25 cellular contexts compared by ENCODE assay signal in the genomic region with DNA sequence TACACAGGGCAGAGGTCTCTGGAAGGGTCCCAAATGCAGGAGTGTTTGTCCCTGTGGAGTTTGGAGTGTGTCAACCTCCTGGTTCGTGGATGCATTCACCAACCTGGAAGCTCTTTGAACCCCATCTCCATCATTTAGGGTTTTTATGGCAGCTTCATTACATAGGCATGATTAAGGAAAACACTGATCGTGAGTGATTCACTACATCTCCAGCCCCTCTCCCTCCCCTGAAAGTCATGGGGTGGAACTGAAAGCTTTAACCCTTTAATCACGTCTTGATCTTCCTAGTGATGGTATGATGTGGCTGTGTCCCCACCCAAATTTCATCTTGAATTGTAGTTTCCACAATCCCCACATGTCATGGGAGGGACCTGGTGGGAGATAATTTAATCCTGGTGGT. TPM values are rescaled to one million over a fixed set of nuclear protein-coding genes. Genes with fewer than 3 reads are reported as not detected.
A peak's percentile ranks its signal among the peaks of the same experiment; 100 is the strongest.
DNase-seq lines count a peak whose midpoint lies in the region; ATAC-seq and TF ChIP-seq lines count a peak whose summit lies in the region.
"Had no signal": no experiment of that assay in that cellular context is flagged by ENCODE, and none has a peak within 500 bp of the region (broad histone marks: within the 10 kb centered on the region; RNA-seq: fewer than 3 reads in every experiment).

No MANE protein-coding gene starts in this region.

- TF ChIP-seq CTCF in gastroesophageal sphincter (IDR thresholded peaks at IDR 0.05) (no peak), psoas muscle (IDR thresholded peaks at IDR 0.05) (no peak), upper lobe of left lung (IDR thresholded peaks at IDR 0.05) (no peak), BE2C (IDR thresholded peaks at IDR 0.05; ENCODE audit: low read depth, low read length) (no peak)

- ATAC-seq in gastroesophageal sphincter (no peak), psoas muscle (no peak), upper lobe of left lung (ENCODE audit: low FRiP score in 2 of 2) (no peak), HG03520 (IDR thresholded peaks at IDR 0.05; ENCODE audit: unreplicated experiment) (no peak)
- ATAC-seq: stimulated activated naive CD8-positive, alpha-beta T cell treated with anti-CD3 and anti-CD28 coated beads, Interleukin-15, amount 100 ng/mL, for 72 hours had no signal

- intact Hi-C loops in psoas muscle (cut with DNase I): no loop called here

- H3K27me3 ChIP-seq in gastroesophageal sphincter (no peaks in the 10 kb centered on the region), psoas muscle (ENCODE audit: insufficient read depth in 3 of 3, low read length in 2 of 3) (no peaks in the 10 kb centered on the region), upper lobe of left lung (no peaks in the 10 kb centered on the region), BE2C (no peaks in the 10 kb centered on the region)
- H3K27me3 ChIP-seq: cardiac muscle cell had no signal

- WGBS in gastroesophageal sphincter (ENCODE audit: low coverage in 1 of 2), 2 donors: 31% methylated on average over 3 of the region's 3 CpGs; no CpG with 5 or more reads in 1 of the 2 donors
- WGBS in psoas muscle, 3 donors: 48 to 57% (median 52%) methylated on average over 3 of the region's 3 CpGs
- 62 to 75% methylated on average over 3 of the region's 3 CpGs for WGBS in upper lobe of left lung, 2 donors

- TF ChIP-seq POLR2A in gastroesophageal sphincter (IDR thresholded peaks at IDR 0.05) (no peak), upper lobe of left lung (IDR thresholded peaks at IDR 0.05) (no peak)

- H3K9me3 ChIP-seq in gastroesophageal sphincter: no peaks in the 10 kb centered on the region
- H3K9me3 ChIP-seq in psoas muscle: no peaks in the 10 kb centered on the region
- H3K9me3 ChIP-seq in upper lobe of left lung: no peaks in the 10 kb centered on the region
- H3K9me3 ChIP-seq in BE2C: no peaks in the 10 kb centered on the region
- H3K9me3 ChIP-seq: SK-N-SH had no signal

- H3K4me1 ChIP-seq in gastroesophageal sphincter (peaks cover 0 to 37% (median 11%) of the 10 kb centered on the region in 3 donors), psoas muscle (peaks cover 27% of the 10 kb centered on the region), upper lobe of left lung (peaks cover 6 to 16% (median 13%) of the 10 kb centered on the region in 4 donors), BE2C (no peaks in the 10 kb centered on the region)

- H3K4me3 ChIP-seq in gastroesophageal sphincter (no peak overlapping the region), psoas muscle (no peak overlapping the region), upper lobe of left lung (no peak overlapping the region), BE2C (ENCODE audit: low read depth, low read length) (no peak overlapping the region)
- H3K4me3 ChIP-seq: cardiac muscle cell had no signal

- H3K27ac ChIP-seq in gastroesophageal sphincter: peak overlapping the region in 3 of 4 donors; percentile 65 to 76 (median 74)
- H3K27ac ChIP-seq in psoas muscle: peak overlapping the region; percentile 71
- H3K27ac ChIP-seq in upper lobe of left lung: peak overlapping the region in 3 of 4 donors; percentile 6 to 79 (median 65)
- H3K27ac ChIP-seq: 22Rv1, cardiac muscle cell had no signal

- H3K36me3 ChIP-seq in gastroesophageal sphincter (no peaks in the 10 kb centered on the region), psoas muscle (ENCODE audit: insufficient read depth in 1 of 2, low read depth in 1 of 2) (no peaks in the 10 kb centered on the region), upper lobe of left lung (no peaks in the 10 kb centered on the region), BE2C (no peaks in the 10 kb centered on the region)
- H3K36me3 ChIP-seq: cardiac muscle cell had no signal

- DNase-seq in activated effector memory CD4-positive, alpha-beta T cell treated with anti-CD3 and anti-CD28 coated beads, Interleukin-2, amount 50 U/mL, for 16 hours: peak; percentile 17
- no peak for DNase-seq in activated effector memory CD4-positive, alpha-beta T cell treated with Interleukin-2 at 50 U/mL for 16 hours
- DNase-seq in psoas muscle: no peak
- no peak for DNase-seq in upper lobe of left lung
- DNase-seq in BE2C: no peak
- DNase-seq in HUDEP-2 (lab: John Stamatoyannopoulos, UW; ENCODE audit: unreplicated experiment in 76 of 76): no peak
- DNase-seq: activated B cell treated with CpG ODN at 0.5 μM for 24 hours; activated CD4-positive, alpha-beta T cell treated with anti-CD3 and anti-CD28 coated beads, Interleukin-2, amount 50 U/mL, for 48 hours; CD8-positive, alpha-beta memory T cell; GDM1; H9; KG1; NCI-H2171 treated with DMSO at 0.1 percent for 48 hours; NCI-H524 treated with DMSO at 0.1 percent for 48 hours; nucleus accumbens; retina; RPMI8226; SK-N-SH; stimulated activated CD4-positive, alpha-beta T cell treated with anti-CD3 and anti-CD28 coated beads, Interleukin-4, amount 100 ng/mL, for 4 hours; stimulated activated naive CD8-positive, alpha-beta T cell treated with anti-CD3 and anti-CD28 coated beads, Interleukin-15, amount 100 ng/mL, for 72 hours; T-helper 9 cell had no signal

- TF ChIP-seq EP300 in gastroesophageal sphincter (IDR thresholded peaks at IDR 0.05) (no peak), upper lobe of left lung (IDR thresholded peaks at IDR 0.05) (no peak)

RNA-seq across cellular contexts. Expression of a gene that starts 19.8 kb away (rescaled TPM):
- total RNA-seq in gastroesophageal sphincter (10 to 100 TPM; 10.5 to 28.3 (median 16.8) TPM), psoas muscle (10 to 100 TPM; 11.0 to 20.1 (median 12.5) TPM), upper lobe of left lung (10 to 100 TPM; 11.9 to 44.0 (median 19.7) TPM)
- 10 to 100 TPM in 1 of 3 donors, 1 to 10 TPM in 2; 4.8 to 19.0 (median 4.9) TPM for polyA plus RNA-seq in psoas muscle
- 10.8 TPM for polyA plus RNA-seq in BE2C (2012; ENCODE audit: insufficient read depth, insufficient read length, low read depth)
